ENCODE assay signal across 27 cellular contexts in the genomic region with DNA sequence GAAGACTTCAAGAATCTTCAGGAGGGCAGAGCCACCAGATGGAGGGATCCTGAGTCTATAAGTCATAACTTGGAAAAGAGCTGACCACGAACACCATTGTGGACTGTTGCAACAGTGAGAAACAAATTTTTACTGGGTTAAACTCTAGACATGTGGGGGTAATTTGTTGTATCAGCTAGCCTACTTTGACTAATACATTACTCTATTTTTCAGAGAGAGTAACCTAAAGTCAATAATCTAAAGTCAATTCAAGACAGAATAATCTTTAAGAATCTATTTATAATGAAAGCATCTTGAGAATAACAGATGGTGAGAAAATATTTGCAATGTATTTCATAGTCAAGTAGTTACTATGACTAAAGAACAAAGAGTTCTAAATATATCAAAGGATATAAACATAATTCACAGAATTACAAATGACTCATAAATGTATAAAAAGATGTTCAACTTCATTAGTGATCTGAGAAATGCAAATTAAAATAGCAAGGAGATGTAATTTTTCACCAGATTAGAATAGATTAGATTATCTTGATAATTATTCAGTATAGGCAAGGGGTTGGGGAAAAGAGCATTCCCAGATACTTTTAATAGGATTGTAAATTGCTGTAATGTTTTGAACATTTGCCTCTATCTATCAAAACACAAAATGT. TPM values are rescaled to one million over a fixed set of nuclear protein-coding genes. Genes with fewer than 3 reads are reported as not detected.
A peak's percentile ranks its signal among the peaks of the same experiment; 100 is the strongest.
DNase-seq lines count a peak whose midpoint lies in the region; FAIRE-seq and TF ChIP-seq lines count a peak whose summit lies in the region.
"Had no signal": no experiment of that assay in that cellular context is flagged by ENCODE, and none has a peak within 500 bp of the region (broad histone marks: within the 10 kb centered on the region; RNA-seq: fewer than 3 reads in every experiment).

No MANE protein-coding gene starts in this region.

- TF ChIP-seq POLR2A in H1 (IDR thresholded peaks at IDR 0.05; ENCODE audit: control extremely low read depth in 1 of 2, low read depth in 2 of 2, low read length in 2 of 2) (no peak), erythroblast (IDR thresholded peaks at IDR 0.05; ENCODE audit: low read length) (no peak)

- H3K9ac ChIP-seq in H1 (replicated peaks in 1 of 4; ENCODE audit: extremely low read depth in 1 of 4, low read depth in 3 of 4, low read length in 3 of 4), result no peak overlapping the region
- peak overlapping the region; percentile 50 for H3K9ac ChIP-seq in mesenchymal stem cell (ENCODE audit: low read length)
- H3K9ac ChIP-seq: BLaER1 had no signal

- POLR2A ChIA-PET in AG04450 (lab: Yijun Ruan, JAX) (no interaction called here), H1 (lab: Charles Lee; ENCODE audit: partially characterized antibody) (interaction anchor here (1.5 kb wide), 1 partner anchor 30 kb away, joined by 3 read pairs; a partner anchor contains a TSS)

- H4K20me1 ChIP-seq in H1 (replicated peaks in 1 of 2; ENCODE audit: control insufficient read depth in 1 of 2, insufficient read depth in 2 of 2, low read length in 2 of 2), result no peaks in the 10 kb centered on the region
- H4K20me1 ChIP-seq: BLaER1 had no signal

- H4K5ac ChIP-seq in H1 (ENCODE audit: insufficient read length, low read depth, low read length), result no peak overlapping the region

- CTCF ChIA-PET in AG04450 (lab: Charles Lee) (interaction anchor here (1.0 kb wide), 1 partner anchor 61 kb away, joined by 3 read pairs; no protein-coding TSS in a partner anchor), H1 (lab: Charles Lee; ENCODE audit: partially characterized antibody) (interaction anchor here (0.6 to 1.2 kb wide), 9 partner anchors 8 to 780 kb away, joined by 3 to 6 read pairs (median 3); a partner anchor contains a TSS)

- no peak overlapping the region for H3K4me3 ChIP-seq in AG04450 (ENCODE audit: low read depth, low read length)
- H3K4me3 ChIP-seq in H1 (ENCODE audit: extremely low read depth in 1 of 4, insufficient read depth in 2 of 4, low read depth in 3 of 4, low read length in 4 of 4), result no peak overlapping the region
- peak overlapping the region in 1 of 2 experiments; percentile 30 for H3K4me3 ChIP-seq in mesenchymal stem cell (ENCODE audit: insufficient read depth in 1 of 2, low read depth in 1 of 2, low read length in 2 of 2)
- H3K4me3 ChIP-seq: BLaER1, Peyer's patch had no signal

- no peak overlapping the region for H2AK5ac ChIP-seq in H1 (ENCODE audit: low read depth, low read length)
- no peak overlapping the region for H2AK5ac ChIP-seq in mesenchymal stem cell (ENCODE audit: low read length, severe bottlenecking)

- no peaks in the 10 kb centered on the region; the same call in 1 of the 2 replicates for H3K9me3 ChIP-seq in AG04450 (ENCODE audit: control insufficient read depth, insufficient read depth, low read length)
- no peaks in the 10 kb centered on the region for H3K9me3 ChIP-seq in H1 (ENCODE audit: insufficient read depth in 2 of 2, low read depth in 1 of 2, low read length in 1 of 2)
- no peaks in the 10 kb centered on the region for H3K9me3 ChIP-seq in mesenchymal stem cell (ENCODE audit: control insufficient read depth, low read length)
- H3K9me3 ChIP-seq: BLaER1, Caco-2, Peyer's patch had no signal

- no peak for TF ChIP-seq EP300 in H1 (IDR thresholded peaks at IDR 0.05; ENCODE audit: borderline replicate concordance in 1 of 2, low read depth in 2 of 2, low read length in 2 of 2)

- no peak for TF ChIP-seq RAD21 in H1 (IDR thresholded peaks at IDR 0.05 in 1 of 2, conservative IDR thresholded peaks at IDR 0.05 in 1 of 2; ENCODE audit: low read depth in 2 of 2, low read length in 2 of 2)

- H2BK20ac ChIP-seq in H1 (ENCODE audit: low read length), result 0 out of 2 replicates have a peak overlapping the region, but pooled peaks have one; percentile 40

- intact Hi-C loops in cardiac septum (cut with DNase I), result no loop called here

- 65% methylated on average over 1 of the region's 1 CpG; no CpG with 5 or more reads in 1 of the 2 experiments for WGBS in H1 (ENCODE audit: extremely low coverage in 1 of 2, insufficient coverage in 1 of 2, insufficient read length in 1 of 2, insufficient replicate concordance in 2 of 2, low coverage in 1 of 2, low lambda C conversion rate in 2 of 2, missing lambda C conversion rate in 1 of 2), 2 experiments
- WGBS in mesenchymal stem cell, result no CpG with 5 or more reads among the region's 1 CpG

- H3K18ac ChIP-seq in H1 (ENCODE audit: extremely low read depth, low read length) (0 out of 2 replicates have a peak overlapping the region, but pooled peaks have one; percentile 26), mesenchymal stem cell (ENCODE audit: low read depth in 1 of 2, low read length in 2 of 2) (no peak overlapping the region)

- no peaks in the 10 kb centered on the region for H3K36me3 ChIP-seq in H1 (ENCODE audit: control insufficient read depth in 2 of 4, insufficient read depth in 4 of 4, low read length in 3 of 4)
- H3K36me3 ChIP-seq in mesenchymal stem cell (ENCODE audit: control insufficient read depth in 1 of 2, insufficient read depth in 2 of 2, low read depth in 1 of 2, low read length in 2 of 2), result no peaks in the 10 kb centered on the region
- H3K36me3 ChIP-seq: BLaER1, Peyer's patch, WERI-Rb-1 had no signal

- no peaks in the 10 kb centered on the region for H3K79me2 ChIP-seq in H1 (ENCODE audit: control insufficient read depth in 1 of 2, insufficient read depth in 2 of 2, low read length in 2 of 2)

- no peak overlapping the region for H2BK120ac ChIP-seq in H1 (replicated peaks; ENCODE audit: low read depth, low read length)
- no peak overlapping the region for H2BK120ac ChIP-seq in mesenchymal stem cell (ENCODE audit: low read depth, low read length)

- no peak overlapping the region for H2BK12ac ChIP-seq in H1 (ENCODE audit: low read depth, low read length)
- H2BK12ac ChIP-seq in mesenchymal stem cell (ENCODE audit: low read length in 2 of 2), result peak overlapping the region in 1 of 2 experiments; percentile 29

- DNase-seq in AG04450 (ENCODE audit: low read depth, low spot score) (no peak), LHCN-M2 (ENCODE audit: low read depth) (peak; percentile 46), H1 (ENCODE audit: low read depth in 1 of 2, low spot score in 2 of 2) (no peak), mesenchymal stem cell (peak; percentile 57), NCI-H1048 (lab: John Stamatoyannopoulos, UW) (no peak), cardiac septum (ENCODE audit: low spot score) (no peak), NCI-H2107 (lab: John Stamatoyannopoulos, UW) (no peak), erythroblast (lab: John Stamatoyannopoulos, UW) (no peak)
- DNase-seq: 8988T; activated CD8-positive, alpha-beta memory T cell treated with anti-CD3 and anti-CD28 coated beads, Interleukin-2, amount 50 U/mL, for 48 hours; activated effector memory CD4-positive, alpha-beta T cell treated with Interleukin-2 at 50 U/mL for 16 hours; amygdala; Caco-2; effector memory CD4-positive, alpha-beta T cell; foreskin keratinocyte; hippocampal formation; islet precursor cell; KG1; NCI-H1930; NCI-H446 treated with DMSO at 0.1 percent for 48 hours; NK-92 treated with Interleukin-12 subunit alpha and Interleukin-12 subunit beta, amount 100 ng/mL, for 24 hours; Peyer's patch; stimulated activated CD4-positive, alpha-beta T cell treated with anti-CD3 and anti-CD28 coated beads, Interleukin-15, amount 100 ng/mL, for 24 hours; WERI-Rb-1 had no signal

- H2BK5ac ChIP-seq in H1 (ENCODE audit: low read depth, low read length), result no peak overlapping the region
- H2BK5ac ChIP-seq in mesenchymal stem cell (ENCODE audit: low read depth, low read length, poor library complexity, severe bottlenecking), result no peak overlapping the region

- H3K27ac ChIP-seq in AG04450 (ENCODE audit: low read depth, low read length), result peak overlapping the region; percentile 79
- H3K27ac ChIP-seq in H1 (ENCODE audit: low read depth, low read length), result no peak overlapping the region
- no peak overlapping the region for H3K27ac ChIP-seq in mesenchymal stem cell (ENCODE audit: low read length, poor library complexity, severe bottlenecking)
- H3K27ac ChIP-seq: BLaER1, foreskin keratinocyte, Peyer's patch, WERI-Rb-1 had no signal

- H3K4ac ChIP-seq in H1 (replicated peaks; ENCODE audit: insufficient read length, low read depth, low read length), result no peak overlapping the region
- peak overlapping the region in 1 of 2 experiments; percentile 46 for H3K4ac ChIP-seq in mesenchymal stem cell (ENCODE audit: low read depth in 1 of 2, low read length in 2 of 2)

- no peaks in the 10 kb centered on the region for H3K4me1 ChIP-seq in H1 (replicated peaks in 1 of 4; ENCODE audit: control insufficient read depth in 3 of 4, insufficient read depth in 4 of 4, low read length in 3 of 4)
- peaks cover 6% of the 10 kb centered on the region for H3K4me1 ChIP-seq in mesenchymal stem cell (ENCODE audit: control insufficient read depth, insufficient read depth, low read depth, low read length)
- H3K4me1 ChIP-seq: BLaER1, Peyer's patch had no signal

- H3K4me2 ChIP-seq in H1 (ENCODE audit: insufficient read depth in 1 of 2, low read depth in 2 of 2, low read length in 2 of 2), result no peak overlapping the region
- H3K4me2 ChIP-seq in mesenchymal stem cell (ENCODE audit: low read length, poor library complexity, severe bottlenecking), result no peak overlapping the region
- H3K4me2 ChIP-seq: BLaER1 had no signal

- no peak for TF ChIP-seq CTCF in AG04450 (IDR thresholded peaks at IDR 0.05; ENCODE audit: low read depth, low read length)
- no peak for TF ChIP-seq CTCF in H1 (IDR thresholded peaks at IDR 0.05; ENCODE audit: control extremely low read depth in 1 of 3, insufficient read depth in 1 of 3, low read depth in 1 of 3, low read length in 3 of 3)

- 0 out of 2 replicates have a peak overlapping the region, but pooled peaks have one; percentile 44 for H2AFZ ChIP-seq in H1 (ENCODE audit: low read length)
- H2AFZ ChIP-seq in mesenchymal stem cell (ENCODE audit: low read depth, low read length), result no peak overlapping the region

- no peak overlapping the region for H3K14ac ChIP-seq in H1 (ENCODE audit: insufficient read length)
- H3K14ac ChIP-seq in mesenchymal stem cell (ENCODE audit: low read length in 2 of 2), result no peak overlapping the region

- H3K56ac ChIP-seq in H1 (replicated peaks; ENCODE audit: insufficient read length, low read depth, low read length), result no peak overlapping the region

- 0 out of 2 replicates have a peak overlapping the region, but pooled peaks have one; percentile 40 for H2BK15ac ChIP-seq in H1 (ENCODE audit: low read length)
- no peak overlapping the region for H2BK15ac ChIP-seq in mesenchymal stem cell (ENCODE audit: low read depth, poor library complexity, severe bottlenecking)

- H4K91ac ChIP-seq in H1 (replicated peaks; ENCODE audit: insufficient read length, low read length), result no peak overlapping the region
- H4K91ac ChIP-seq in mesenchymal stem cell (ENCODE audit: low read length), result no peak overlapping the region

- H3K79me1 ChIP-seq in H1 (ENCODE audit: low read depth, low read length) (no peaks in the 10 kb centered on the region), mesenchymal stem cell (replicated peaks; ENCODE audit: low read length, poor library complexity, severe bottlenecking) (no peaks in the 10 kb centered on the region)

- H3K23me2 ChIP-seq in H1 (ENCODE audit: low read depth, low read length), result no peaks in the 10 kb centered on the region

- no peak for FAIRE-seq in H1 (lab: Jason Lieb, UNC)
- FAIRE-seq: urothelium cell line had no signal

- no peak overlapping the region for H3K23ac ChIP-seq in H1 (ENCODE audit: insufficient read length)
- no peak overlapping the region for H3K23ac ChIP-seq in mesenchymal stem cell (ENCODE audit: low read length in 2 of 2)

- H4K8ac ChIP-seq in H1 (ENCODE audit: extremely low read depth, insufficient read depth, low read length) (no peak overlapping the region), mesenchymal stem cell (ENCODE audit: low read length) (no peak overlapping the region)

- H3K27me3 ChIP-seq in AG04450 (ENCODE audit: control insufficient read depth, insufficient read depth, low read length) (no peaks in the 10 kb centered on the region), H1 (replicated peaks in 1 of 4; ENCODE audit: control insufficient read depth in 3 of 4, extremely low read depth in 1 of 4, insufficient read depth in 3 of 4, low read length in 3 of 4) (no peaks in the 10 kb centered on the region), mesenchymal stem cell (ENCODE audit: control insufficient read depth in 1 of 2, insufficient read depth in 1 of 2, low read length in 2 of 2) (peaks cover 0 to 11% of the 10 kb centered on the region in 2 experiments)
- H3K27me3 ChIP-seq: BLaER1, foreskin keratinocyte, Peyer's patch had no signal

RNA-seq across cellular contexts. Expression of a gene that starts 29.9 kb away (rescaled TPM):
- polyA plus RNA-seq in AG04450 (2011; rRNA removed) (215 and 247 TPM in 2 replicates), H1 (2011; rRNA removed) (6.9 and 7.3 TPM in 2 replicates)
- polyA minus RNA-seq in AG04450 (2011; rRNA and poly(A)+ RNA removed), result 171 and 216 TPM in 2 replicates
- total RNA-seq in LHCN-M2 (2014; rRNA removed) (0.23 and 0.26 TPM in 2 replicates), cardiac septum (4.5 TPM)
- 0.46 TPM for polyA plus RNA-seq in LHCN-M2 (2012)
- 3.0 TPM in 2 replicates for total RNA-seq in H1 (2021; fragmentation: NEBNext Ultra II Directional; extraction: Animal tissue kit (Norgen Biotek cat#: 25700))
- 7.7 TPM for polyA plus RNA-seq in H1 (2011; cell fraction: cytosol; rRNA removed)
- 12.7 TPM for polyA plus RNA-seq in H1 (2011; cell fraction: nucleus; rRNA removed)
- polyA plus RNA-seq in H1 (2012, experiment 1 of 2), result 4.7 to 6.9 TPM (median 4.9 TPM) in 4 replicates
- polyA plus RNA-seq in H1 (2012, experiment 2 of 2), result 3.7 TPM
- polyA plus RNA-seq in H1 (2013, experiment 1 of 2), result 2.9 TPM
- 2.7 TPM for polyA plus RNA-seq in H1 (2013, experiment 2 of 2)
- 7.6 and 10.0 TPM in 2 replicates for polyA minus RNA-seq in H1 (2011; rRNA and poly(A)+ RNA removed)
- 4.3 TPM for polyA minus RNA-seq in H1 (2011; cell fraction: cytosol; rRNA and poly(A)+ RNA removed)
- 5.8 TPM for polyA minus RNA-seq in H1 (2011; cell fraction: nucleus; rRNA and poly(A)+ RNA removed)
- 79.7 TPM for polyA plus RNA-seq in mesenchymal stem cell (2013, experiment 1 of 2)
- polyA plus RNA-seq in mesenchymal stem cell (2013, experiment 2 of 2), result 80.3 TPM
- total RNA-seq: T-helper 2 cell treated with Interferon-gamma antibody and Interleukin-4, amounts not matched to agents 100 ng/mL and 5 ng/mL, for 36 hours had no signal

Comparison
In these comparisons a context has a peak if more than half of its experiments do, and no peak if none do; other contexts are left out.
1. DNase-seq: peak in LHCN-M2 (single experiment) and mesenchymal stem cell (single experiment); none in AG04450 (single experiment), H1 (0 of 2), NCI-H1048 (single experiment), cardiac septum (single experiment), NCI-H2107 (single experiment) and erythroblast (0 of 2).